In genomic region chr15:28975766-28976179, GRCh38 we compare ENCODE assay signal across 8 cellular contexts.
DNase-seq lines count a peak whose midpoint lies in the region; ATAC-seq and TF ChIP-seq lines count a peak whose summit lies in the region.

No MANE protein-coding gene starts in this region.

- TF ChIP-seq POLR2A in IMR-90 (IDR thresholded peaks at IDR 0.05; ENCODE audit: low read depth, low read length) (no peak), vagina (IDR thresholded peaks at IDR 0.05) (no peak)

- no CpG with 5 or more reads among the region's 2 CpGs for WGBS in IMR-90 (ENCODE audit: extremely low coverage in 2 of 2, insufficient read length in 1 of 2), 2 experiments

- H2BK120ac ChIP-seq in IMR-90 (ENCODE audit: low read depth, low read length), result no peak overlapping the region

- no peaks in the 10 kb centered on the region for H3F3A ChIP-seq in DOHH2 (ENCODE audit: control insufficient read depth, insufficient read depth)

- TF ChIP-seq CTCF in DOHH2 (IDR thresholded peaks at IDR 0.05; ENCODE audit: low read depth, low read length, poor library complexity, severe bottlenecking), result peak; percentile 87
- TF ChIP-seq CTCF in IMR-90 (conservative IDR thresholded peaks at IDR 0.05; ENCODE audit: low read depth, low read length), result peak; percentile 72
- peak in 1 of 3 experiments; percentile 18 for TF ChIP-seq CTCF in vagina (IDR thresholded peaks at IDR 0.05)

- no peak for ATAC-seq in IMR-90 (ENCODE audit: low read depth)
- no peak for ATAC-seq in GM19023 (IDR thresholded peaks at IDR 0.05; ENCODE audit: unreplicated experiment)

- intact Hi-C loops in IMR-90 (cut with micrococcal nuclease), result loop anchor here (2.0 kb wide), 1 partner anchor 95 kb away; no protein-coding TSS in a partner anchor
- intact Hi-C loops in vagina (cut with DNase I), result no loop called here

- no peak overlapping the region for H3K27ac ChIP-seq in DOHH2 (ENCODE audit: low read depth, low read length)
- no peak overlapping the region for H3K27ac ChIP-seq in IMR-90 (ENCODE audit: insufficient read depth, low read length)
- H3K27ac ChIP-seq in vagina, result no peak overlapping the region

- H3K27me3 ChIP-seq in DOHH2 (ENCODE audit: control insufficient read depth, low read length) (peaks cover 6% of the 10 kb centered on the region; the same call in 1 of the 2 replicates), IMR-90 (ENCODE audit: control insufficient read depth, insufficient read depth, low read length) (no peaks in the 10 kb centered on the region), vagina (no peaks in the 10 kb centered on the region)

- in situ Hi-C loops in IMR-90 (cut with MboI; ENCODE audit: low sequenced_read_pairs), result loop anchor here (10.0 kb wide), 1 partner anchor 91 kb away; the partner anchor contains the start of gene APBA2

- H2AK9ac ChIP-seq in IMR-90 (replicated peaks; ENCODE audit: low read depth, low read length, poor library complexity), result no peak overlapping the region

- H2AFZ ChIP-seq in IMR-90 (replicated peaks; ENCODE audit: low read length, poor library complexity), result no peak overlapping the region

- CTCF ChIA-PET in IMR-90 (lab: Yijun Ruan, JAX), result interaction anchor here (1.4 kb wide), 1 partner anchor 88 kb away, joined by 3 read pairs; no protein-coding TSS in a partner anchor

- H3K4ac ChIP-seq in IMR-90 (ENCODE audit: low read depth, low read length), result no peak overlapping the region

- no peak overlapping the region for H3K14ac ChIP-seq in IMR-90 (replicated peaks; ENCODE audit: low read depth, low read length)

- POLR2A ChIA-PET in IMR-90 (lab: Charles Lee; ENCODE audit: unreplicated experiment), result no interaction called here

- H4K8ac ChIP-seq in IMR-90 (ENCODE audit: low read depth in 2 of 2, low read length in 2 of 2), result no peak overlapping the region

- H4K20me1 ChIP-seq in DOHH2 (ENCODE audit: control insufficient read depth, insufficient read depth, low read depth, low read length) (0 out of 2 replicates have a peak, but pooled peaks cover 2% of the 10 kb centered on the region), IMR-90 (ENCODE audit: insufficient read depth, low read length) (peaks cover 13% of the 10 kb centered on the region; the same call in 1 of the 2 replicates)

- H4K91ac ChIP-seq in IMR-90 (ENCODE audit: insufficient read depth, low read depth, low read length), result no peak overlapping the region

- no peak overlapping the region for H2AK5ac ChIP-seq in IMR-90 (ENCODE audit: low read depth, low read length)

- no peak overlapping the region for H4K5ac ChIP-seq in IMR-90 (ENCODE audit: low read depth, low read length)

- TF ChIP-seq RAD21 in IMR-90 (IDR thresholded peaks at IDR 0.05; ENCODE audit: low read length), result peak; percentile 72

- H3K9me1 ChIP-seq in IMR-90 (ENCODE audit: insufficient read depth, low read length), result peaks cover 11% of the 10 kb centered on the region

- dilution Hi-C loops in IMR-90 (cut with HindIII; ENCODE audit: low sequenced_read_pairs, unreplicated experiment), result no loop called here

- H2BK5ac ChIP-seq in IMR-90 (ENCODE audit: low read depth, low read length, poor library complexity, severe bottlenecking), result no peak overlapping the region

- H3K79me2 ChIP-seq in DOHH2 (ENCODE audit: control insufficient read depth, low read length), result no peaks in the 10 kb centered on the region

- H3K4me1 ChIP-seq in DOHH2 (ENCODE audit: control insufficient read depth, low read length) (no peaks in the 10 kb centered on the region), IMR-90 (ENCODE audit: control insufficient read depth, insufficient read depth, low read length) (peaks cover 4% of the 10 kb centered on the region; the same call in 1 of the 2 replicates), vagina (no peaks in the 10 kb centered on the region)

- H2BK15ac ChIP-seq in IMR-90 (ENCODE audit: low read depth, low read length), result no peak overlapping the region

- BruUV-seq in IMR-90 (replicated peaks; lab: Mats Ljungman, UMichigan), result no TSS peak

- H3K79me1 ChIP-seq in IMR-90 (ENCODE audit: low read depth in 1 of 2, low read length in 2 of 2), result peaks cover 10 to 50% of the 10 kb centered on the region in 2 experiments

- H3K9me3 ChIP-seq in DOHH2 (ENCODE audit: control insufficient read depth, insufficient read depth, low read length) (no peaks in the 10 kb centered on the region), IMR-90 (ENCODE audit: control insufficient read depth, insufficient read depth, low read length) (no peaks in the 10 kb centered on the region), vagina (no peaks in the 10 kb centered on the region)

- H3K9me2 ChIP-seq in DOHH2 (replicated peaks; ENCODE audit: control insufficient read depth, low read length), result no peaks in the 10 kb centered on the region

- no peaks in the 10 kb centered on the region for H3K36me3 ChIP-seq in DOHH2 (ENCODE audit: control insufficient read depth, low read length)
- no peaks in the 10 kb centered on the region for H3K36me3 ChIP-seq in IMR-90 (ENCODE audit: control insufficient read depth, insufficient read depth, low read length)
- no peaks in the 10 kb centered on the region for H3K36me3 ChIP-seq in vagina

- no peak overlapping the region for H2BK20ac ChIP-seq in IMR-90 (ENCODE audit: low read depth, low read length)

- H3K4me2 ChIP-seq in DOHH2 (ENCODE audit: low read length) (no peak overlapping the region), IMR-90 (ENCODE audit: low read depth, low read length) (no peak overlapping the region)

- DNase-seq in IMR-90, result peak; percentile 55
- peak; percentile 39 to 56 for DNase-seq in SHP77 (lab: John Stamatoyannopoulos, UW)
- peak; percentile 36 for DNase-seq in activated effector memory CD4-positive, alpha-beta T cell treated with Interleukin-2 at 50 U/mL for 16 hours
- DNase-seq in hepatic stellate cell (ENCODE audit: low spot score), result peak; percentile 49
- peak; percentile 59 for DNase-seq in stimulated activated CD4-positive, alpha-beta T cell treated with anti-CD3 and anti-CD28 coated beads, Interleukin-4, amount 100 ng/mL, for 1 hour
- DNase-seq in vagina (ENCODE audit: extremely low spot score in 2 of 2), result no peak

- H3K4me3 ChIP-seq in DOHH2 (ENCODE audit: low read length), result no peak overlapping the region
- no peak overlapping the region for H3K4me3 ChIP-seq in IMR-90 (ENCODE audit: insufficient read depth, low read depth, low read length)
- H3K4me3 ChIP-seq in vagina, result no peak overlapping the region

- no peak overlapping the region for H3K56ac ChIP-seq in IMR-90 (ENCODE audit: extremely low read depth, insufficient read depth, low read length)

- H3K23ac ChIP-seq in IMR-90 (ENCODE audit: low read depth, low read length), result no peak overlapping the region

- no peak overlapping the region for H3K18ac ChIP-seq in IMR-90 (ENCODE audit: low read depth, low read length)

- H3K9ac ChIP-seq in IMR-90 (ENCODE audit: low read depth, low read length), result no peak overlapping the region

TF ChIP-seq in IMR-90, 13 proteins besides CTCF, POLR2A, EP300 and RAD21:
- TF ChIP-seq MXI1 (IDR thresholded peaks at IDR 0.05; ENCODE audit: borderline replicate concordance, low read depth, low read length) (no peak), CEBPB (IDR thresholded peaks at IDR 0.05; ENCODE audit: low read depth, low read length) (peak; percentile 33; the same call in 1 of the 2 replicates), SMC3 (IDR thresholded peaks at IDR 0.05; ENCODE audit: low read depth, low read length) (peak; percentile 48), RCOR1 (IDR thresholded peaks at IDR 0.05; ENCODE audit: insufficient replicate concordance, low read length) (no peak), BHLHE40 (IDR thresholded peaks at IDR 0.05; ENCODE audit: low read depth, low read length) (no peak)

Comparison
In these comparisons a context has a peak if more than half of its experiments do, and no peak if none do; other contexts are left out.
1. DNase-seq: peak in IMR-90 (single experiment), SHP77 (2 of 2), activated effector memory CD4-positive, alpha-beta T cell treated with Interleukin-2 at 50 U/mL for 16 hours (single experiment), hepatic stellate cell (single experiment) and stimulated activated CD4-positive, alpha-beta T cell treated with anti-CD3 and anti-CD28 coated beads, Interleukin-4, amount 100 ng/mL, for 1 hour (single experiment); none in vagina (0 of 2).